ENCODE assay signal across 8 cellular contexts in genomic region chr21:41283211-41283818, GRCh38. TPM values are rescaled to one million over a fixed set of nuclear protein-coding genes. Genes with fewer than 3 reads are reported as not detected.
DNase-seq lines count a peak whose midpoint lies in the region; ATAC-seq and TF ChIP-seq lines count a peak whose summit lies in the region.

No MANE protein-coding gene starts in this region.

- 0 out of 2 replicates have a peak, but pooled peaks cover 4% of the 10 kb centered on the region for H3K27me3 ChIP-seq in MM.1S (replicated peaks; ENCODE audit: insufficient read depth, low read length)
- no peaks in the 10 kb centered on the region for H3K27me3 ChIP-seq in Peyer's patch
- H3K27me3 ChIP-seq in adipocyte (replicated peaks; ENCODE audit: control insufficient read depth, insufficient read depth, low read length), result peaks cover 16% of the 10 kb centered on the region
- peaks cover 0 to 14% (median 5%) of the 10 kb centered on the region in 7 donors for H3K27me3 ChIP-seq in heart right ventricle

- H3F3A ChIP-seq in MM.1S (ENCODE audit: insufficient read depth, low read length), result no peaks in the 10 kb centered on the region

- H3K4me3 ChIP-seq in MM.1S (ENCODE audit: low read length) (no peak overlapping the region), Peyer's patch (no peak overlapping the region), adipocyte (ENCODE audit: low read length) (no peak overlapping the region), heart right ventricle (no peak overlapping the region)

- H3K9ac ChIP-seq in MM.1S (ENCODE audit: low read length), result no peak overlapping the region
- no peak overlapping the region for H3K9ac ChIP-seq in adipocyte (ENCODE audit: low read length)

- H3K4me1 ChIP-seq in MM.1S (ENCODE audit: low read length) (no peaks in the 10 kb centered on the region), Peyer's patch (no peaks in the 10 kb centered on the region), adipocyte (ENCODE audit: control insufficient read depth, insufficient read depth, low read length) (peaks cover 11% of the 10 kb centered on the region), heart right ventricle (peaks cover 0 to 11% (median 0%) of the 10 kb centered on the region in 9 donors)

- H4K20me1 ChIP-seq in MM.1S (ENCODE audit: insufficient read depth, low read length), result no peaks in the 10 kb centered on the region

- H3K9me3 ChIP-seq in MM.1S (replicated peaks; ENCODE audit: insufficient read depth, low read length) (no peaks in the 10 kb centered on the region), Peyer's patch (no peaks in the 10 kb centered on the region), adipocyte (ENCODE audit: control insufficient read depth, low read length) (no peaks in the 10 kb centered on the region), heart right ventricle (no peaks in the 10 kb centered on the region)

- intact Hi-C loops in heart right ventricle (cut with DNase I), result loop anchor here (1.0 to 10.0 kb wide), 7 partner anchors 177 to 501 kb away; no protein-coding TSS in a partner anchor

- H3K79me2 ChIP-seq in MM.1S (ENCODE audit: low read length), result no peaks in the 10 kb centered on the region

- no peak overlapping the region for H3K4me2 ChIP-seq in MM.1S (ENCODE audit: low read depth, low read length)

- no peak for TF ChIP-seq POLR2A in Peyer's patch (IDR thresholded peaks at IDR 0.05)

- no peak overlapping the region for H2AFZ ChIP-seq in MM.1S (ENCODE audit: low read length)

- TF ChIP-seq CTCF in MM.1S (IDR thresholded peaks at IDR 0.05; ENCODE audit: low read length) (peak; percentile 97), Peyer's patch (IDR thresholded peaks at IDR 0.05) (peak; percentile 31 to 96 (median 88)), heart right ventricle (IDR thresholded peaks at IDR 0.05) (peak; percentile 53 to 85 (median 78))

- ATAC-seq in GM18907 (IDR thresholded peaks at IDR 0.05; ENCODE audit: unreplicated experiment) (peak; percentile 69), heart right ventricle (peak; percentile 80 to 92 (median 89)), GM18498 (IDR thresholded peaks at IDR 0.05; ENCODE audit: unreplicated experiment) (no peak)

- peak; percentile 90 for DNase-seq in Ammon's horn (ENCODE audit: low spot score)
- peak; percentile 84 for DNase-seq in MM.1S
- DNase-seq in Peyer's patch, result peak in 2 of 3 donors; percentile 27 to 82
- peak; percentile 95 for DNase-seq in adipocyte (ENCODE audit: low read depth)
- peak in 1 of 2 donors; percentile 66 for DNase-seq in heart right ventricle
- DNase-seq in retina, result peak; percentile 64

- no peaks in the 10 kb centered on the region for H3K9me2 ChIP-seq in MM.1S (replicated peaks; ENCODE audit: insufficient read depth, low read length)

- H3K36me3 ChIP-seq in MM.1S (replicated peaks; ENCODE audit: insufficient read depth, low read length), result no peaks in the 10 kb centered on the region
- H3K36me3 ChIP-seq in Peyer's patch, result no peaks in the 10 kb centered on the region
- H3K36me3 ChIP-seq in adipocyte (ENCODE audit: control insufficient read depth, insufficient read depth, low read length, severe bottlenecking), result no peaks in the 10 kb centered on the region
- no peaks in the 10 kb centered on the region for H3K36me3 ChIP-seq in heart right ventricle

- H3K27ac ChIP-seq in MM.1S (ENCODE audit: low read length) (no peak overlapping the region), Peyer's patch (no peak overlapping the region), heart right ventricle (no peak overlapping the region)

- 15 to 18% methylated on average over 8 of the region's 8 CpGs for WGBS in heart right ventricle, 2 donors

RNA-seq across cellular contexts. Expression of gene FAM3B, which starts 33.3 kb away (rescaled TPM):
- 100 to 1,000 TPM in 3 of 4 donors, 10 to 100 TPM in 1; 49.5 to 323 (median 159) TPM for total RNA-seq in Peyer's patch
- total RNA-seq in heart right ventricle, result under 1 TPM in 4 of 10 donors, not detected in 6; 0.25 to 0.42 (median 0.35) TPM
- under 1 TPM; 0.04 to 0.29 TPM for polyA plus RNA-seq in heart right ventricle

Comparison
In these comparisons a context has a peak if more than half of its experiments do, and no peak if none do; other contexts are left out.
1. RNA of gene FAM3B, which starts 33.3 kb away (total RNA-seq): 49.5 to 323 TPM in Peyer's patch; 0.25 to 0.42 TPM in heart right ventricle; every median in the first group is over 10 times any median in the second.
2. Peak in every context shown above with its lines, with median percentiles within 50 percentile points of each other: CTCF ChIP-seq.